Comparison of ENCODE assay signal across 14 cellular contexts in genomic region chr18:45777393-45777792, GRCh38. TPM values are rescaled to one million over a fixed set of nuclear protein-coding genes. Genes with fewer than 3 reads are reported as not detected.
DNase-seq lines count a peak whose midpoint lies in the region; TF ChIP-seq lines count a peak whose summit lies in the region.
"Had no signal": no experiment of that assay in that cellular context is flagged by ENCODE, and none has a peak within 500 bp of the region (broad histone marks: within the 10 kb centered on the region; RNA-seq: fewer than 3 reads in every experiment).

No MANE protein-coding gene starts in this region.

- no peak overlapping the region for H3K9ac ChIP-seq in smooth muscle cell (ENCODE audit: low read depth)

- TF ChIP-seq EP300 in sigmoid colon (IDR thresholded peaks at IDR 0.05), result no peak

- no peaks in the 10 kb centered on the region for H3K36me3 Mint-ChIP-seq in activated T-helper 2 cell treated with anti-CD3 and anti-CD28 coated beads, Interferon-gamma antibody, Interleukin-2, Interleukin-4, amounts not matched to agents 10 μg/mL and 5 μg/mL and 100 μg/mL, durations not matched to agents 14 hours and 24 hours and 36 hours (ENCODE audit: low read depth)

- H3K27me3 Mint-ChIP-seq in activated T-helper 2 cell treated with anti-CD3 and anti-CD28 coated beads, Interferon-gamma antibody, Interleukin-2, Interleukin-4, amounts not matched to agents 10 μg/mL and 5 μg/mL and 100 μg/mL, durations not matched to agents 14 hours and 24 hours and 36 hours (ENCODE audit: low read depth), result peaks cover 55% of the 10 kb centered on the region

- no peak overlapping the region for H3K4me3 Mint-ChIP-seq in activated T-helper 2 cell treated with anti-CD3 and anti-CD28 coated beads, Interferon-gamma antibody, Interleukin-2, Interleukin-4, amounts not matched to agents 10 μg/mL and 5 μg/mL and 100 μg/mL, durations not matched to agents 14 hours and 24 hours and 36 hours (ENCODE audit: low read depth)
- H3K4me3 Mint-ChIP-seq: activated CD4-positive, alpha-beta memory T cell treated with anti-CD3 and anti-CD28 coated beads, Interleukin-2, amount 10 ng/mL, durations not matched to agents 7 days and 5 days; activated T-helper 17 cell treated with anti-CD3 and anti-CD28 coated beads, Interleukin-2, amount 50 U/mL, for 72 hours; effector memory CD8-positive, alpha-beta T cell had no signal

- H3K9me3 ChIP-seq in smooth muscle cell (replicated peaks; ENCODE audit: low read depth), result no peaks in the 10 kb centered on the region
- H3K9me3 ChIP-seq in sigmoid colon, result no peaks in the 10 kb centered on the region
- H3K9me3 ChIP-seq: ascending aorta had no signal

- H3K27me3 ChIP-seq in smooth muscle cell (ENCODE audit: low read depth) (no peaks in the 10 kb centered on the region), sigmoid colon (peaks cover 0 to 5% (median 0%) of the 10 kb centered on the region in 3 donors)
- H3K27me3 ChIP-seq: ascending aorta had no signal

- H4K20me1 ChIP-seq in smooth muscle cell (ENCODE audit: low read depth), result no peaks in the 10 kb centered on the region

- H3K4me1 ChIP-seq in smooth muscle cell (ENCODE audit: low read depth) (no peaks in the 10 kb centered on the region), sigmoid colon (peaks cover 0 to 15% (median 7%) of the 10 kb centered on the region in 4 donors)

- H3K9me3 Mint-ChIP-seq in activated T-helper 2 cell treated with anti-CD3 and anti-CD28 coated beads, Interferon-gamma antibody, Interleukin-2, Interleukin-4, amounts not matched to agents 10 μg/mL and 5 μg/mL and 100 μg/mL, durations not matched to agents 14 hours and 24 hours and 36 hours, result no peaks in the 10 kb centered on the region
- H3K9me3 Mint-ChIP-seq: activated CD4-positive, alpha-beta memory T cell treated with anti-CD3 and anti-CD28 coated beads, Interleukin-2, amount 10 ng/mL, durations not matched to agents 7 days and 5 days; activated T-helper 17 cell treated with anti-CD3 and anti-CD28 coated beads, Interleukin-2, amount 50 U/mL, for 72 hours; effector memory CD8-positive, alpha-beta T cell had no signal

- H3K27ac Mint-ChIP-seq in activated T-helper 2 cell treated with anti-CD3 and anti-CD28 coated beads, Interferon-gamma antibody, Interleukin-2, Interleukin-4, amounts not matched to agents 10 μg/mL and 5 μg/mL and 100 μg/mL, durations not matched to agents 14 hours and 24 hours and 36 hours, result no peak overlapping the region
- H3K27ac Mint-ChIP-seq: activated CD4-positive, alpha-beta memory T cell treated with anti-CD3 and anti-CD28 coated beads, Interleukin-2, amount 10 ng/mL, durations not matched to agents 7 days and 5 days; activated T-helper 17 cell treated with anti-CD3 and anti-CD28 coated beads, Interleukin-2, amount 50 U/mL, for 72 hours; effector memory CD8-positive, alpha-beta T cell had no signal

- intact Hi-C loops in sigmoid colon (cut with DNase I), result loop anchor here (10.0 kb wide), 1 partner anchor 57 kb away; no protein-coding TSS in a partner anchor
- intact Hi-C loops in activated T-helper 2 cell treated with anti-CD3 and anti-CD28 coated beads, Interferon-gamma antibody, Interleukin-2, Interleukin-4, amounts not matched to agents 10 μg/mL and 5 μg/mL and 100 μg/mL, durations not matched to agents 14 hours and 24 hours and 36 hours (cut with micrococcal nuclease), result loop anchor here (5.0 kb wide), 1 partner anchor 60 kb away; no protein-coding TSS in a partner anchor

- TF ChIP-seq CTCF in fibroblast of pulmonary artery (IDR thresholded peaks at IDR 0.05; ENCODE audit: low read length, missing control alignments) (no peak), smooth muscle cell (IDR thresholded peaks at IDR 0.05; ENCODE audit: borderline replicate concordance, insufficient read depth, poor library complexity, severe bottlenecking) (no peak), sigmoid colon (IDR thresholded peaks at IDR 0.05) (no peak)

- H3F3A ChIP-seq in smooth muscle cell (ENCODE audit: low read depth), result peaks cover 33% of the 10 kb centered on the region

- H3K4me2 ChIP-seq in smooth muscle cell, result peak overlapping the region; percentile 54

- H3K27ac ChIP-seq in smooth muscle cell (ENCODE audit: low read depth) (peak overlapping the region; percentile 67), sigmoid colon (no peak overlapping the region)

- H3K36me3 ChIP-seq in smooth muscle cell (ENCODE audit: low read depth) (no peaks in the 10 kb centered on the region), sigmoid colon (no peaks in the 10 kb centered on the region)
- H3K36me3 ChIP-seq: ascending aorta had no signal

- no peak for TF ChIP-seq POLR2A in sigmoid colon (IDR thresholded peaks at IDR 0.05)

- H3K4me1 Mint-ChIP-seq in activated T-helper 2 cell treated with anti-CD3 and anti-CD28 coated beads, Interferon-gamma antibody, Interleukin-2, Interleukin-4, amounts not matched to agents 10 μg/mL and 5 μg/mL and 100 μg/mL, durations not matched to agents 14 hours and 24 hours and 36 hours (ENCODE audit: low read depth), result peaks cover 11% of the 10 kb centered on the region

- no peaks in the 10 kb centered on the region for H3K79me2 ChIP-seq in smooth muscle cell (ENCODE audit: low read depth)

- no peak overlapping the region for H3K4me3 ChIP-seq in fibroblast of pulmonary artery (replicated peaks; ENCODE audit: low read depth, low read length)
- H3K4me3 ChIP-seq in smooth muscle cell, result no peak overlapping the region
- no peak overlapping the region for H3K4me3 ChIP-seq in sigmoid colon
- H3K4me3 ChIP-seq: ascending aorta had no signal

- DNase-seq in ELR (ENCODE audit: low read depth) (peak; percentile 76), T1000 (lab: John Stamatoyannopoulos, UW) (peak; percentile 26), fibroblast of pulmonary artery (ENCODE audit: low read depth) (peak; percentile 82), smooth muscle cell (lab: John Stamatoyannopoulos, UW; ENCODE audit: unreplicated experiment) (no peak), sigmoid colon (no peak), NCI-H748 treated with DMSO at 0.1 percent for 48 hours (lab: John Stamatoyannopoulos, UW) (no peak)
- DNase-seq in activated T-helper 2 cell treated with anti-CD3 and anti-CD28 coated beads, Interferon-gamma antibody, Interleukin-2, Interleukin-4, amounts not matched to agents 10 μg/mL and 5 μg/mL and 100 μg/mL, durations not matched to agents 14 hours and 24 hours and 36 hours (ENCODE audit: low spot score), result no peak
- DNase-seq: activated CD4-positive, alpha-beta memory T cell treated with anti-CD3 and anti-CD28 coated beads, Interleukin-2, amount 10 ng/mL, durations not matched to agents 7 days and 5 days; effector memory CD8-positive, alpha-beta T cell; H7; NCI-H1105 treated with DMSO at 0.1 percent for 48 hours had no signal

- H2AFZ ChIP-seq in smooth muscle cell (ENCODE audit: low read depth), result no peak overlapping the region

- 16% methylated on average over 1 of the region's 1 CpG for WGBS in smooth muscle cell (ENCODE audit: low lambda C conversion rate)
- WGBS in sigmoid colon, 2 donors, result 78 to 82% methylated on average over 1 of the region's 1 CpG

RNA-seq across cellular contexts. Expression of gene SIGLEC15, which starts 48.1 kb away (rescaled TPM):
- total RNA-seq in smooth muscle cell, result 0.09 and 0.58 TPM in 2 replicates
- 1.4 and 3.1 TPM in 2 replicates for polyA plus RNA-seq in smooth muscle cell
- under 1 TPM in 1 of 4 donors, not detected in 3; 0.16 TPM for total RNA-seq in sigmoid colon
- under 1 TPM; 0.09 to 0.60 (median 0.46) TPM for polyA plus RNA-seq in sigmoid colon
- not detected in 2 replicates for total RNA-seq in activated T-helper 2 cell treated with anti-CD3 and anti-CD28 coated beads, Interferon-gamma antibody, Interleukin-2, Interleukin-4, amounts not matched to agents 10 μg/mL and 5 μg/mL and 100 μg/mL, durations not matched to agents 14 hours and 24 hours and 36 hours
- total RNA-seq: activated CD4-positive, alpha-beta memory T cell treated with anti-CD3 and anti-CD28 coated beads, Interleukin-2, amount 10 ng/mL, durations not matched to agents 7 days and 5 days; activated T-helper 17 cell treated with anti-CD3 and anti-CD28 coated beads, Interleukin-2, amount 50 U/mL, for 72 hours; ascending aorta; H7; temporal lobe had no signal

RNA-seq across cellular contexts. Expression of gene SLC14A1, which starts 53.4 kb away (rescaled TPM):
- total RNA-seq in smooth muscle cell (24.7 and 37.9 TPM in 2 replicates), sigmoid colon (10 to 100 TPM in 1 of 4 donors, 1 to 10 TPM in 2, not detected in 1; 1.3 to 14.4 (median 2.1) TPM)
- polyA plus RNA-seq in smooth muscle cell (13.6 and 20.0 TPM in 2 replicates), sigmoid colon (1 to 10 TPM in 1 of 3 donors, under 1 TPM in 1, not detected in 1; 0.69 to 1.6 TPM)
- total RNA-seq in activated T-helper 2 cell treated with anti-CD3 and anti-CD28 coated beads, Interferon-gamma antibody, Interleukin-2, Interleukin-4, amounts not matched to agents 10 μg/mL and 5 μg/mL and 100 μg/mL, durations not matched to agents 14 hours and 24 hours and 36 hours, result 5.6 and 6.0 TPM in 2 replicates
- total RNA-seq: H7 had no signal

Comparison
In these comparisons a context has a peak if more than half of its experiments do, and no peak if none do; other contexts are left out.
1. DNase-seq: peak in ELR (single experiment), T1000 (single experiment) and fibroblast of pulmonary artery (single experiment); none in smooth muscle cell (single experiment), sigmoid colon (single experiment), activated T-helper 2 cell treated with anti-CD3 and anti-CD28 coated beads, Interferon-gamma antibody, Interleukin-2, Interleukin-4, amounts not matched to agents 10 μg/mL and 5 μg/mL and 100 μg/mL, durations not matched to agents 14 hours and 24 hours and 36 hours (single experiment) and NCI-H748 treated with DMSO at 0.1 percent for 48 hours (single experiment).